12 cellular contexts compared by ENCODE assay signal in genomic region chr12:40168868-40169267, GRCh38. TPM values are rescaled to one million over a fixed set of nuclear protein-coding genes. Genes with fewer than 3 reads are reported as not detected.
DNase-seq lines count a peak whose midpoint lies in the region; ATAC-seq and TF ChIP-seq lines count a peak whose summit lies in the region.
"Had no signal": no experiment of that assay in that cellular context is flagged by ENCODE, and none has a peak within 500 bp of the region (broad histone marks: within the 10 kb centered on the region; RNA-seq: fewer than 3 reads in every experiment).

No MANE protein-coding gene starts in this region.

- H3K9me3 Mint-ChIP-seq in activated CD4-positive, alpha-beta T cell treated with anti-CD3 and anti-CD28 coated beads, Interleukin-2, amount 10 ng/mL, durations not matched to agents 24 days and 14 days, result peaks cover 13% of the 10 kb centered on the region
- peaks cover 8% of the 10 kb centered on the region for H3K9me3 Mint-ChIP-seq in activated CD4-positive, alpha-beta T cell treated with anti-CD3 and anti-CD28 coated beads, Interleukin-2, amount 10 ng/mL, durations not matched to agents 7 days and 5 days
- H3K9me3 Mint-ChIP-seq in stimulated activated effector memory CD8-positive, alpha-beta T cell treated with anti-CD3 and anti-CD28 coated beads, Interleukin-12 subunit alpha, Interleukin-12 subunit beta, amount 100 ng/mL, for 72 hours, result peaks cover 6% of the 10 kb centered on the region

- H3K4me3 ChIP-seq in transverse colon (no peak overlapping the region), brain microvascular endothelial cell (ENCODE audit: low read depth, low read length) (no peak overlapping the region)

- no peaks in the 10 kb centered on the region for H3K36me3 Mint-ChIP-seq in activated CD4-positive, alpha-beta T cell treated with anti-CD3 and anti-CD28 coated beads, Interleukin-2, amount 10 ng/mL, durations not matched to agents 24 days and 14 days (ENCODE audit: low read depth)
- no peaks in the 10 kb centered on the region for H3K36me3 Mint-ChIP-seq in activated CD4-positive, alpha-beta T cell treated with anti-CD3 and anti-CD28 coated beads, Interleukin-2, amount 10 ng/mL, durations not matched to agents 7 days and 5 days (ENCODE audit: low read depth)
- no peaks in the 10 kb centered on the region for H3K36me3 Mint-ChIP-seq in stimulated activated effector memory CD8-positive, alpha-beta T cell treated with anti-CD3 and anti-CD28 coated beads, Interleukin-12 subunit alpha, Interleukin-12 subunit beta, amount 100 ng/mL, for 72 hours

- TF ChIP-seq CTCF in transverse colon (IDR thresholded peaks at IDR 0.05) (no peak), brain microvascular endothelial cell (IDR thresholded peaks at IDR 0.05; ENCODE audit: low read depth, low read length, missing control alignments) (no peak)

- in situ Hi-C loops in transverse colon (cut with MboI; ENCODE audit: low pct_ligation_motif_present in 1 of 4, low pct_unique_long_range_greater_than_20kb in 1 of 4, low sequenced_read_pairs in 3 of 4), result loop anchor here in 1 of 4 donors (25.0 kb wide), 1 partner anchor 143 kb away; no protein-coding TSS in a partner anchor
- in situ Hi-C loops in brain microvascular endothelial cell (cut with HindIII; ENCODE audit: low pct_ligation_motif_present, low sequenced_read_pairs), result no loop called here

- no peaks in the 10 kb centered on the region for H3K36me3 ChIP-seq in transverse colon
- no peaks in the 10 kb centered on the region for H3K36me3 ChIP-seq in brain microvascular endothelial cell (replicated peaks)

- no peak overlapping the region for H3K27ac ChIP-seq in transverse colon
- H3K27ac ChIP-seq in brain microvascular endothelial cell, result no peak overlapping the region
- H3K27ac ChIP-seq: foreskin keratinocyte had no signal

- TF ChIP-seq POLR2A in transverse colon (IDR thresholded peaks at IDR 0.05), result no peak

- POLR2A ChIA-PET in activated CD4-positive, alpha-beta T cell treated with anti-CD3 and anti-CD28 coated beads, Interleukin-2, amount 10 ng/mL, durations not matched to agents 7 days and 5 days (lab: Charles Lee), result no interaction called here

- 16 to 18% methylated on average over 2 of the region's 2 CpGs for WGBS in transverse colon (ENCODE audit: low coverage in 1 of 2), 2 donors

- TF ChIP-seq EP300 in transverse colon (IDR thresholded peaks at IDR 0.05; ENCODE audit: low read depth), result no peak

- H3K4me3 Mint-ChIP-seq in activated CD4-positive, alpha-beta T cell treated with anti-CD3 and anti-CD28 coated beads, Interleukin-2, amount 10 ng/mL, durations not matched to agents 24 days and 14 days, result peak overlapping the region; percentile 57
- H3K4me3 Mint-ChIP-seq in activated CD4-positive, alpha-beta T cell treated with anti-CD3 and anti-CD28 coated beads, Interleukin-2, amount 10 ng/mL, durations not matched to agents 7 days and 5 days, result no peak overlapping the region
- no peak overlapping the region for H3K4me3 Mint-ChIP-seq in stimulated activated effector memory CD8-positive, alpha-beta T cell treated with anti-CD3 and anti-CD28 coated beads, Interleukin-12 subunit alpha, Interleukin-12 subunit beta, amount 100 ng/mL, for 72 hours

- H3K27ac Mint-ChIP-seq in activated CD4-positive, alpha-beta T cell treated with anti-CD3 and anti-CD28 coated beads, Interleukin-2, amount 10 ng/mL, durations not matched to agents 24 days and 14 days, result peak overlapping the region; percentile 63
- H3K27ac Mint-ChIP-seq in activated CD4-positive, alpha-beta T cell treated with anti-CD3 and anti-CD28 coated beads, Interleukin-2, amount 10 ng/mL, durations not matched to agents 7 days and 5 days, result no peak overlapping the region
- no peak overlapping the region for H3K27ac Mint-ChIP-seq in stimulated activated effector memory CD8-positive, alpha-beta T cell treated with anti-CD3 and anti-CD28 coated beads, Interleukin-12 subunit alpha, Interleukin-12 subunit beta, amount 100 ng/mL, for 72 hours

- no peaks in the 10 kb centered on the region for H3K4me1 ChIP-seq in transverse colon
- H3K4me1 ChIP-seq: foreskin keratinocyte had no signal

- CTCF ChIA-PET in activated CD4-positive, alpha-beta T cell treated with anti-CD3 and anti-CD28 coated beads, Interleukin-2, amount 10 ng/mL, durations not matched to agents 7 days and 5 days (lab: Charles Lee), result no interaction called here

- H3K27me3 ChIP-seq in transverse colon (no peaks in the 10 kb centered on the region), brain microvascular endothelial cell (replicated peaks) (no peaks in the 10 kb centered on the region)
- H3K27me3 ChIP-seq: foreskin keratinocyte had no signal

- intact Hi-C loops in activated CD4-positive, alpha-beta T cell treated with anti-CD3 and anti-CD28 coated beads, Interleukin-2, amount 10 ng/mL, durations not matched to agents 24 days and 14 days (cut with micrococcal nuclease), result loop anchor here (1.0 to 2.0 kb wide), 2 partner anchors 16 to 51 kb away; no protein-coding TSS in a partner anchor
- intact Hi-C loops in transverse colon (cut with DNase I; ENCODE audit: low total_unique reads), result no loop called here

- no peaks in the 10 kb centered on the region for H3K9me3 ChIP-seq in transverse colon

- ATAC-seq in GM21737 (IDR thresholded peaks at IDR 0.05; ENCODE audit: unreplicated experiment) (peak; percentile 93), HG03432 (IDR thresholded peaks at IDR 0.05; ENCODE audit: unreplicated experiment) (peak; percentile 96)
- ATAC-seq in stimulated activated effector memory CD8-positive, alpha-beta T cell treated with anti-CD3 and anti-CD28 coated beads, Interleukin-12 subunit alpha, Interleukin-12 subunit beta, amount 100 ng/mL, for 72 hours, result peak; percentile 83
- ATAC-seq: foreskin keratinocyte had no signal

- peak; percentile 65 for DNase-seq in activated CD4-positive, alpha-beta T cell treated with anti-CD3 and anti-CD28 coated beads, Interleukin-2, amount 10 ng/mL, durations not matched to agents 24 days and 14 days
- no peak for DNase-seq in activated CD4-positive, alpha-beta T cell treated with anti-CD3 and anti-CD28 coated beads, Interleukin-2, amount 10 ng/mL, durations not matched to agents 7 days and 5 days
- no peak for DNase-seq in stimulated activated effector memory CD8-positive, alpha-beta T cell treated with anti-CD3 and anti-CD28 coated beads, Interleukin-12 subunit alpha, Interleukin-12 subunit beta, amount 100 ng/mL, for 72 hours (ENCODE audit: low spot score in 2 of 2)
- DNase-seq in transverse colon (no peak), brain microvascular endothelial cell (no peak), NCI-H146 (lab: John Stamatoyannopoulos, UW) (no peak)
- DNase-seq: foreskin keratinocyte, KG1, midbrain, small intestine had no signal

- peaks cover 19% of the 10 kb centered on the region for H3K4me1 Mint-ChIP-seq in activated CD4-positive, alpha-beta T cell treated with anti-CD3 and anti-CD28 coated beads, Interleukin-2, amount 10 ng/mL, durations not matched to agents 24 days and 14 days
- H3K4me1 Mint-ChIP-seq in activated CD4-positive, alpha-beta T cell treated with anti-CD3 and anti-CD28 coated beads, Interleukin-2, amount 10 ng/mL, durations not matched to agents 7 days and 5 days, result peaks cover 18% of the 10 kb centered on the region
- H3K4me1 Mint-ChIP-seq in stimulated activated effector memory CD8-positive, alpha-beta T cell treated with anti-CD3 and anti-CD28 coated beads, Interleukin-12 subunit alpha, Interleukin-12 subunit beta, amount 100 ng/mL, for 72 hours, result no peaks in the 10 kb centered on the region

- peaks cover 26% of the 10 kb centered on the region for H3K27me3 Mint-ChIP-seq in activated CD4-positive, alpha-beta T cell treated with anti-CD3 and anti-CD28 coated beads, Interleukin-2, amount 10 ng/mL, durations not matched to agents 24 days and 14 days
- peaks cover 34% of the 10 kb centered on the region for H3K27me3 Mint-ChIP-seq in activated CD4-positive, alpha-beta T cell treated with anti-CD3 and anti-CD28 coated beads, Interleukin-2, amount 10 ng/mL, durations not matched to agents 7 days and 5 days

RNA-seq across cellular contexts. Expression of gene LRRK2, which starts 55.9 kb away (rescaled TPM):
- total RNA-seq in activated CD4-positive, alpha-beta T cell treated with anti-CD3 and anti-CD28 coated beads, Interleukin-2, amount 10 ng/mL, durations not matched to agents 24 days and 14 days, result not detected in 2 replicates
- total RNA-seq in activated CD4-positive, alpha-beta T cell treated with anti-CD3 and anti-CD28 coated beads, Interleukin-2, amount 10 ng/mL, durations not matched to agents 7 days and 5 days, result under 1 TPM in 1 of 2 experiments, not detected in 1; 0.02 TPM
- 10 to 100 TPM in 2 of 4 donors, 1 to 10 TPM in 2; 1.9 to 30.8 (median 7.9) TPM for total RNA-seq in transverse colon
